ENCODE assay signal across 16 cellular contexts in genomic region chr5:179439181-179439990, GRCh38.
DNase-seq lines count a peak whose midpoint lies in the region; ATAC-seq, FAIRE-seq and TF ChIP-seq lines count a peak whose summit lies in the region.
"Had no signal": no experiment of that assay in that cellular context is flagged by ENCODE, and none has a peak within 500 bp of the region (broad histone marks: within the 10 kb centered on the region; RNA-seq: fewer than 3 reads in every experiment).

No MANE protein-coding gene starts in this region.

- peak overlapping the region; percentile 28 for H2AK9ac ChIP-seq in IMR-90 (replicated peaks; ENCODE audit: low read depth, low read length, poor library complexity)

- no peak overlapping the region for H3K14ac ChIP-seq in IMR-90 (replicated peaks; ENCODE audit: low read depth, low read length)
- no peak overlapping the region for H3K14ac ChIP-seq in H1 (ENCODE audit: insufficient read length)

- no peak overlapping the region for H3K27ac ChIP-seq in IMR-90 (ENCODE audit: insufficient read depth, low read length)
- no peak overlapping the region for H3K27ac ChIP-seq in H1 (ENCODE audit: low read depth, low read length)
- no peak overlapping the region for H3K27ac ChIP-seq in left lung
- H3K27ac ChIP-seq: SK-N-MC had no signal

- no peak overlapping the region for H3K56ac ChIP-seq in IMR-90 (ENCODE audit: extremely low read depth, insufficient read depth, low read length)
- H3K56ac ChIP-seq in H1 (replicated peaks; ENCODE audit: insufficient read length, low read depth, low read length), result no peak overlapping the region

- TF ChIP-seq CTCF in IMR-90 (conservative IDR thresholded peaks at IDR 0.05; ENCODE audit: low read depth, low read length), result no peak
- TF ChIP-seq CTCF in H1 (IDR thresholded peaks at IDR 0.05; ENCODE audit: control extremely low read depth in 1 of 3, insufficient read depth in 1 of 3, low read depth in 1 of 3, low read length in 3 of 3), result no peak
- no peak for TF ChIP-seq CTCF in left lung (IDR thresholded peaks at IDR 0.05)

- H3K23me2 ChIP-seq in H1 (ENCODE audit: low read depth, low read length), result peaks cover 7% of the 10 kb centered on the region; the same call in 1 of the 2 replicates

- H3K4me1 ChIP-seq in IMR-90 (ENCODE audit: control insufficient read depth, insufficient read depth, low read length) (no peaks in the 10 kb centered on the region), H1 (replicated peaks in 1 of 4; ENCODE audit: control insufficient read depth in 3 of 4, insufficient read depth in 4 of 4, low read length in 3 of 4) (no peaks in the 10 kb centered on the region), left lung (no peaks in the 10 kb centered on the region)

- H2BK20ac ChIP-seq in IMR-90 (ENCODE audit: low read depth, low read length) (no peak overlapping the region), H1 (ENCODE audit: low read length) (no peak overlapping the region)

- H3K23ac ChIP-seq in IMR-90 (ENCODE audit: low read depth, low read length), result no peak overlapping the region
- no peak overlapping the region for H3K23ac ChIP-seq in H1 (ENCODE audit: insufficient read length)

- TF ChIP-seq POLR2A in IMR-90 (IDR thresholded peaks at IDR 0.05; ENCODE audit: low read depth, low read length) (no peak), H1 (IDR thresholded peaks at IDR 0.05; ENCODE audit: control extremely low read depth in 1 of 2, low read depth in 2 of 2, low read length in 2 of 2) (no peak)

- H2BK15ac ChIP-seq in IMR-90 (ENCODE audit: low read depth, low read length) (no peak overlapping the region), H1 (ENCODE audit: low read length) (no peak overlapping the region)

- H4K20me1 ChIP-seq in IMR-90 (ENCODE audit: insufficient read depth, low read length) (no peaks in the 10 kb centered on the region), H1 (replicated peaks in 1 of 2; ENCODE audit: control insufficient read depth in 1 of 2, insufficient read depth in 2 of 2, low read length in 2 of 2) (no peaks in the 10 kb centered on the region)

- no peak overlapping the region for H2BK12ac ChIP-seq in H1 (ENCODE audit: low read depth, low read length)

- WGBS in IMR-90 (ENCODE audit: extremely low coverage in 2 of 2, insufficient read length in 1 of 2), 2 experiments, result 21% methylated on average over 9 of the region's 23 CpGs; no CpG with 5 or more reads in 1 of the 2 experiments
- 95% methylated on average over 20 of the region's 23 CpGs; no CpG with 5 or more reads in 1 of the 2 experiments for WGBS in H1 (ENCODE audit: extremely low coverage in 1 of 2, insufficient coverage in 1 of 2, insufficient read length in 1 of 2, insufficient replicate concordance in 2 of 2, low coverage in 1 of 2, low lambda C conversion rate in 2 of 2, missing lambda C conversion rate in 1 of 2), 2 experiments

- ATAC-seq in IMR-90 (ENCODE audit: low read depth), result no peak
- no peak for ATAC-seq in left lung

- no peak for TF ChIP-seq RAD21 in IMR-90 (IDR thresholded peaks at IDR 0.05; ENCODE audit: low read length)
- no peak for TF ChIP-seq RAD21 in H1 (IDR thresholded peaks at IDR 0.05 in 1 of 2, conservative IDR thresholded peaks at IDR 0.05 in 1 of 2; ENCODE audit: low read depth in 2 of 2, low read length in 2 of 2)

- H2BK5ac ChIP-seq in IMR-90 (ENCODE audit: low read depth, low read length, poor library complexity, severe bottlenecking), result no peak overlapping the region
- H2BK5ac ChIP-seq in H1 (ENCODE audit: low read depth, low read length), result no peak overlapping the region

- H3K4ac ChIP-seq in IMR-90 (ENCODE audit: low read depth, low read length) (no peak overlapping the region), H1 (replicated peaks; ENCODE audit: insufficient read length, low read depth, low read length) (no peak overlapping the region)

- intact Hi-C loops in IMR-90 (cut with micrococcal nuclease) (no loop called here), left lung (cut with DNase I) (no loop called here)

- H3K9me3 ChIP-seq in IMR-90 (ENCODE audit: control insufficient read depth, insufficient read depth, low read length) (0 out of 2 replicates have a peak, but pooled peaks cover 3% of the 10 kb centered on the region), H1 (ENCODE audit: insufficient read depth in 2 of 2, low read depth in 1 of 2, low read length in 1 of 2) (no peaks in the 10 kb centered on the region; a peak in 1 of 4 replicates), left lung (no peaks in the 10 kb centered on the region)

- H4K5ac ChIP-seq in IMR-90 (ENCODE audit: low read depth, low read length) (no peak overlapping the region), H1 (ENCODE audit: insufficient read length, low read depth, low read length) (no peak overlapping the region)

- H2BK120ac ChIP-seq in IMR-90 (ENCODE audit: low read depth, low read length) (no peak overlapping the region), H1 (replicated peaks; ENCODE audit: low read depth, low read length) (no peak overlapping the region)

- POLR2A ChIA-PET in IMR-90 (lab: Charles Lee; ENCODE audit: unreplicated experiment), result no interaction called here
- POLR2A ChIA-PET in H1 (lab: Charles Lee; ENCODE audit: partially characterized antibody), result no interaction called here

- H3K4me3 ChIP-seq in IMR-90 (ENCODE audit: insufficient read depth, low read depth, low read length) (no peak overlapping the region), H1 (ENCODE audit: extremely low read depth in 1 of 4, insufficient read depth in 2 of 4, low read depth in 3 of 4, low read length in 4 of 4) (no peak overlapping the region), left lung (no peak overlapping the region)
- H3K4me3 ChIP-seq: GM23338, SK-N-MC had no signal

- no peak for TF ChIP-seq EP300 in H1 (IDR thresholded peaks at IDR 0.05; ENCODE audit: borderline replicate concordance in 1 of 2, low read depth in 2 of 2, low read length in 2 of 2)

- H3K79me1 ChIP-seq in IMR-90 (ENCODE audit: low read depth in 1 of 2, low read length in 2 of 2), result no peaks in the 10 kb centered on the region
- H3K79me1 ChIP-seq in H1 (ENCODE audit: low read depth, low read length), result no peaks in the 10 kb centered on the region

- no peak overlapping the region for H4K91ac ChIP-seq in IMR-90 (ENCODE audit: insufficient read depth, low read depth, low read length)
- H4K91ac ChIP-seq in H1 (replicated peaks; ENCODE audit: insufficient read length, low read length), result no peak overlapping the region

- H3K36me3 ChIP-seq in IMR-90 (ENCODE audit: control insufficient read depth, insufficient read depth, low read length) (no peaks in the 10 kb centered on the region), H1 (ENCODE audit: control insufficient read depth in 2 of 4, insufficient read depth in 4 of 4, low read length in 3 of 4) (no peaks in the 10 kb centered on the region), left lung (no peaks in the 10 kb centered on the region)

- no peaks in the 10 kb centered on the region for H3K9me1 ChIP-seq in IMR-90 (ENCODE audit: insufficient read depth, low read length)

- H3K27me3 ChIP-seq in IMR-90 (ENCODE audit: control insufficient read depth, insufficient read depth, low read length) (peaks cover 23% of the 10 kb centered on the region; the same call in 1 of the 2 replicates), H1 (replicated peaks in 1 of 4; ENCODE audit: control insufficient read depth in 3 of 4, extremely low read depth in 1 of 4, insufficient read depth in 3 of 4, low read length in 3 of 4) (no peaks in the 10 kb centered on the region; a peak in 1 of 7 replicates), left lung (peaks cover 0 to 30% of the 10 kb centered on the region in 2 donors)

- CTCF ChIA-PET in IMR-90 (lab: Yijun Ruan, JAX) (no interaction called here), H1 (lab: Charles Lee; ENCODE audit: partially characterized antibody) (no interaction called here)

- no peak overlapping the region for H4K8ac ChIP-seq in IMR-90 (ENCODE audit: low read depth in 2 of 2, low read length in 2 of 2)
- H4K8ac ChIP-seq in H1 (ENCODE audit: extremely low read depth, insufficient read depth, low read length), result peak overlapping the region; percentile 57; the same call in 1 of the 2 replicates

- H3K9ac ChIP-seq in IMR-90 (ENCODE audit: low read depth, low read length), result no peak overlapping the region
- no peak overlapping the region for H3K9ac ChIP-seq in H1 (replicated peaks in 1 of 4; ENCODE audit: extremely low read depth in 1 of 4, low read depth in 3 of 4, low read length in 3 of 4)

- no TSS peak for BruUV-seq in IMR-90 (replicated peaks; lab: Mats Ljungman, UMichigan)

- no peak overlapping the region for H3K18ac ChIP-seq in IMR-90 (ENCODE audit: low read depth, low read length)
- no peak overlapping the region for H3K18ac ChIP-seq in H1 (ENCODE audit: extremely low read depth, low read length)

- in situ Hi-C loops in IMR-90 (cut with MboI; ENCODE audit: low sequenced_read_pairs), result no loop called here

- no peak overlapping the region for H2AK5ac ChIP-seq in IMR-90 (ENCODE audit: low read depth, low read length)
- H2AK5ac ChIP-seq in H1 (ENCODE audit: low read depth, low read length), result no peak overlapping the region

- dilution Hi-C loops in IMR-90 (cut with HindIII; ENCODE audit: low sequenced_read_pairs, unreplicated experiment), result no loop called here

- H3K4me2 ChIP-seq in IMR-90 (ENCODE audit: low read depth, low read length) (no peak overlapping the region), H1 (ENCODE audit: insufficient read depth in 1 of 2, low read depth in 2 of 2, low read length in 2 of 2) (no peak overlapping the region)
- H3K4me2 ChIP-seq: GM23338 had no signal

- H3K79me2 ChIP-seq in H1 (ENCODE audit: control insufficient read depth in 1 of 2, insufficient read depth in 2 of 2, low read length in 2 of 2), result no peaks in the 10 kb centered on the region

- DNase-seq in IMR-90, result no peak
- peak; percentile 74 for DNase-seq in NCI-H446 treated with DMSO at 0.1 percent for 48 hours (lab: John Stamatoyannopoulos, UW)
- DNase-seq in H1 (ENCODE audit: low read depth in 1 of 2, low spot score in 2 of 2), result no peak
- peak; percentile 41 for DNase-seq in retina
- DNase-seq in GDM1 (lab: John Stamatoyannopoulos, UW), result no peak
- DNase-seq in left lung, result no peak
- no peak for DNase-seq in NCI-H345 treated with DMSO at 0.1 percent for 48 hours (lab: John Stamatoyannopoulos, UW; ENCODE audit: unreplicated experiment)
- no peak for DNase-seq in activated CD4-positive, CD25-positive, alpha-beta regulatory T cell treated with anti-CD3 and anti-CD28 coated beads, Interleukin-2, amount 50 U/mL, for 72 hours
- DNase-seq: DMS79 treated with DMSO at 0.1 percent for 48 hours, KG1, NCI-H1436 treated with DMSO at 0.1 percent for 48 hours, NCI-H2081 treated with DMSO at 0.1 percent for 48 hours, NCI-H345, NCI-H774 had no signal

- no peak overlapping the region for H2AFZ ChIP-seq in IMR-90 (replicated peaks; ENCODE audit: low read length, poor library complexity)
- H2AFZ ChIP-seq in H1 (ENCODE audit: low read length), result no peak overlapping the region
- H2AFZ ChIP-seq: GM23338 had no signal

- FAIRE-seq in H1 (lab: Jason Lieb, UNC), result no peak

TF ChIP-seq in IMR-90, 13 proteins besides CTCF, POLR2A, EP300 and RAD21:
- TF ChIP-seq NFE2L2 (IDR thresholded peaks at IDR 0.05; ENCODE audit: low read depth, low read length) (no peak), MXI1 (IDR thresholded peaks at IDR 0.05; ENCODE audit: borderline replicate concordance, low read depth, low read length) (no peak)

TF ChIP-seq in H1, 55 proteins besides CTCF, POLR2A, EP300 and RAD21 (continues in another document):
- TF ChIP-seq BCL11A (IDR thresholded peaks at IDR 0.05; ENCODE audit: low read depth in 2 of 2, low read length in 2 of 2) (no peak), KDM1A (IDR thresholded peaks at IDR 0.05; ENCODE audit: borderline replicate concordance, low read length) (no peak)

Comparison
In these comparisons a context has a peak if more than half of its experiments do, and no peak if none do; other contexts are left out.
1. DNase-seq: peak in NCI-H446 treated with DMSO at 0.1 percent for 48 hours (single experiment) and retina (single experiment); none in IMR-90 (single experiment), H1 (0 of 2), GDM1 (single experiment), left lung (0 of 2), NCI-H345 treated with DMSO at 0.1 percent for 48 hours (single experiment) and activated CD4-positive, CD25-positive, alpha-beta regulatory T cell treated with anti-CD3 and anti-CD28 coated beads, Interleukin-2, amount 50 U/mL, for 72 hours (single experiment).